ENCODE assay signal across 7 cellular contexts in genomic region chr4:16918716-16919115, GRCh38. TPM values are rescaled to one million over a fixed set of nuclear protein-coding genes. Genes with fewer than 3 reads are reported as not detected.
"Had no signal": no experiment of that assay in that cellular context is flagged by ENCODE, and none has a peak within 500 bp of the region (broad histone marks: within the 10 kb centered on the region; RNA-seq: fewer than 3 reads in every experiment).

No MANE protein-coding gene starts in this region.

RNA-seq across cellular contexts. Expression of gene LDB2, which starts 20.3 kb away (rescaled TPM):
- total RNA-seq: activated CD4-positive, alpha-beta memory T cell treated with anti-CD3 and anti-CD28 coated beads, Interleukin-2, amount 10 ng/mL, durations not matched to agents 7 days and 5 days; activated CD4-positive, alpha-beta T cell treated with anti-CD3 and anti-CD28 coated beads, Interleukin-2, amount 10 ng/mL, durations not matched to agents 7 days and 5 days; activated naive CD4-positive, alpha-beta T cell treated with anti-CD3 and anti-CD28 coated beads, Interleukin-2, amount 50 U/mL, for 72 hours; activated naive CD8-positive, alpha-beta T cell treated with anti-CD3 and anti-CD28 coated beads, Interleukin-2, amount 10 ng/mL, durations not matched to agents 7 days and 5 days; activated T-cell treated with anti-CD3 and anti-CD28 coated beads, Interleukin-2, amount 50 U/mL, for 72 hours; foreskin keratinocyte; T-helper 1 cell treated with Interleukin-12 subunit alpha and Interleukin-12 subunit beta and Interleukin-4 antibody, amounts not matched to agents 30 ng/mL and 1 ng/mL, for 36 hours had no signal
- polyA plus RNA-seq: foreskin keratinocyte had no signal
